27 cellular contexts compared by ENCODE assay signal in the genomic region with DNA sequence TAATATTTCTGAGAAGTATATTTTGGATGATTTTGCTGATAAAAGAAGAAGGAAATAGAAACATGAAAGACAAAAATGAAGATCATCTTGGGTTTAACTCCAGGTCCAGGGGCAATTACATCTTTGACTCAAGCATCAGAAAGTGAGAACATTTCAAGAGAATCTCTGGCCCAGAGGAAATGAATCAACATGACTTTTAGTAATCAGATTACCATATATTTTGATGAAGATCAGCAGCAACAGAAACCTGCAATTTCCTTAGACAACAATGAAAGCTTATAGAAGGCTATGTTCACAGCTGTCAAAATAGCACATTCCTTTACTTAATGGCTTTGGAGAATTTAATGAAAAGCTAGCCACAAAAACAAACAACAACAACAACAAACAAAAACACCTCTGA.
"Had no signal": no experiment of that assay in that cellular context is flagged by ENCODE, and none has a peak within 500 bp of the region (broad histone marks: within the 10 kb centered on the region; RNA-seq: fewer than 3 reads in every experiment).

No MANE protein-coding gene starts in this region.

- DNase-seq: activated CD4-positive, alpha-beta T cell treated with anti-CD3 and anti-CD28 coated beads, Interleukin-2, amount 10 ng/mL, durations not matched to agents 24 days and 14 days; activated CD4-positive, alpha-beta T cell treated with anti-CD3 and anti-CD28 coated beads, Interleukin-2, amount 50 U/mL, for 4 hours; activated CD8-positive, alpha-beta T cell treated with anti-CD3 and anti-CD28 coated beads for 36 hours; activated effector memory CD4-positive, alpha-beta T cell treated with anti-CD3 and anti-CD28 coated beads, Interleukin-2, amount 50 U/mL, for 16 hours; activated naive CD4-positive, alpha-beta T cell; activated naive CD4-positive, alpha-beta T cell treated with anti-CD3 and anti-CD28 coated beads, Interleukin-2, amount 50 U/mL, for 16 hours; activated naive CD8-positive, alpha-beta T cell treated with anti-CD3 and anti-CD28 coated beads for 36 hours; activated T-cell treated with anti-CD3 and anti-CD28 coated beads, Interleukin-2, amount 50 U/mL, for 1 hour; activated T-cell treated with anti-CD3 and anti-CD28 coated beads, Interleukin-2, amount 50 U/mL, for 72 hours; amygdala; caudate nucleus; NCI-H1048; NCI-H1105 treated with DMSO at 0.1 percent for 48 hours; NCI-H1436; NCI-H1694; NCI-H1930; NCI-H2081 treated with DMSO at 0.1 percent for 48 hours; NCI-H226; NCI-H524 treated with DMSO at 0.1 percent for 48 hours; SHP77; SJCRH30; T1000 had no signal

- H3K4me1 ChIP-seq: ascending aorta, SJCRH30 had no signal

- H3K27ac Mint-ChIP-seq: activated CD4-positive, alpha-beta T cell treated with anti-CD3 and anti-CD28 coated beads, Interleukin-2, amount 10 ng/mL, durations not matched to agents 24 days and 14 days; activated CD8-positive, alpha-beta T cell treated with anti-CD3 and anti-CD28 coated beads for 36 hours; activated naive CD8-positive, alpha-beta T cell treated with anti-CD3 and anti-CD28 coated beads for 36 hours; activated T-cell treated with anti-CD3 and anti-CD28 coated beads, Interleukin-2, amount 50 U/mL, for 72 hours; activated T-helper 17 cell treated with anti-CD3 and anti-CD28 coated beads, Interleukin-2, amount 50 U/mL, for 72 hours had no signal

- H3K27ac ChIP-seq: ascending aorta, SJCRH30, SK-N-MC had no signal

- H3K27me3 Mint-ChIP-seq: activated CD4-positive, alpha-beta T cell treated with anti-CD3 and anti-CD28 coated beads, Interleukin-2, amount 10 ng/mL, durations not matched to agents 24 days and 14 days; activated CD8-positive, alpha-beta T cell treated with anti-CD3 and anti-CD28 coated beads for 36 hours; activated naive CD8-positive, alpha-beta T cell treated with anti-CD3 and anti-CD28 coated beads for 36 hours; activated T-helper 17 cell treated with anti-CD3 and anti-CD28 coated beads, Interleukin-2, amount 50 U/mL, for 72 hours had no signal

- H3K27me3 ChIP-seq: ascending aorta, MG63, SJCRH30 had no signal

- H3K36me3 ChIP-seq: ascending aorta, MG63, SJCRH30 had no signal

- H3K4me3 ChIP-seq: ascending aorta, MG63, SJCRH30, SK-N-MC had no signal

- H3K9me3 ChIP-seq: ascending aorta, MG63, SJCRH30 had no signal

- H3K9me3 Mint-ChIP-seq: activated CD4-positive, alpha-beta T cell treated with anti-CD3 and anti-CD28 coated beads, Interleukin-2, amount 10 ng/mL, durations not matched to agents 24 days and 14 days; activated T-helper 17 cell treated with anti-CD3 and anti-CD28 coated beads, Interleukin-2, amount 50 U/mL, for 72 hours had no signal

- H3K4me1 Mint-ChIP-seq: activated CD4-positive, alpha-beta T cell treated with anti-CD3 and anti-CD28 coated beads, Interleukin-2, amount 10 ng/mL, durations not matched to agents 24 days and 14 days; activated naive CD8-positive, alpha-beta T cell treated with anti-CD3 and anti-CD28 coated beads for 36 hours; activated T-helper 17 cell treated with anti-CD3 and anti-CD28 coated beads, Interleukin-2, amount 50 U/mL, for 72 hours had no signal

- ATAC-seq: activated CD8-positive, alpha-beta T cell treated with anti-CD3 and anti-CD28 coated beads for 36 hours; activated T-cell treated with anti-CD3 and anti-CD28 coated beads, Interleukin-2, amount 50 U/mL, for 72 hours; activated T-helper 17 cell treated with anti-CD3 and anti-CD28 coated beads, Interleukin-2, amount 50 U/mL, for 72 hours; Panc1 had no signal

- H3K36me3 Mint-ChIP-seq: activated naive CD8-positive, alpha-beta T cell treated with anti-CD3 and anti-CD28 coated beads for 36 hours had no signal

- H3K4me3 Mint-ChIP-seq: activated CD4-positive, alpha-beta T cell treated with anti-CD3 and anti-CD28 coated beads, Interleukin-2, amount 10 ng/mL, durations not matched to agents 24 days and 14 days; activated CD8-positive, alpha-beta T cell treated with anti-CD3 and anti-CD28 coated beads for 36 hours; activated naive CD8-positive, alpha-beta T cell treated with anti-CD3 and anti-CD28 coated beads for 36 hours; activated T-cell treated with anti-CD3 and anti-CD28 coated beads, Interleukin-2, amount 50 U/mL, for 72 hours; activated T-helper 17 cell treated with anti-CD3 and anti-CD28 coated beads, Interleukin-2, amount 50 U/mL, for 72 hours had no signal
